ENCODE assay signal across 10 cellular contexts in the genomic region with DNA sequence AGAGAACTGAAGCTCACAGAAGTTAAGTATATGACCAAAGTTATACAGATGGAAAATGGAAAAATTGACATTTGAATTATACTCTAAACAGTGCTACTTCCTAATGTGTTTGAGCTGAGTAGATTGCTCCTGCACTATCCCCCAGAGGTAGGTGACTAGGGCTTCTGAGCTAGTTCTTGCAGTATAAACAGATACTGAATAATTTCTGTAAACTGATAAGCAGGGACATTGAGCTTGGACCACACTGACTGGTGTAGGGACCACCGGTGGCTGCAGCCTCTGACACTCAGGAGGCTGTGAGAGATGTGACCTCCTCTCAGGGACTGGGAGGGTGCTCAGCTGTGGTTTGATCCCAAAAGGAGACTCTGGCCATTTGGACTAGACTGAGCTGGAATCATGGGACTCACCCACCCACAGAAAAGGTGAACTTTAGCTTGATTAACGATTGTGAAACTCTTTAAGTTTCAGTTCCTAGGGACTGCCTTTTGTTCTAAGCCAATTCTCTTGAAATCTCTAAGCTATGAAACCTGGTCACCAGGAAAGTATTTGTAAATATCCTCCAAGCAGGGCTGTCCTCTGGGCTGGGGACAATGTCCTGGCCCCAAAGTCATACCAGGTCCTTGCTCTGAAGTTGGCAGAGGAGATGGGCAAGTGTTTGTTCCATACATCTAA.
DNase-seq lines count a peak whose midpoint lies in the region; ATAC-seq and TF ChIP-seq lines count a peak whose summit lies in the region.
"Had no signal": no experiment of that assay in that cellular context is flagged by ENCODE, and none has a peak within 500 bp of the region (broad histone marks: within the 10 kb centered on the region; RNA-seq: fewer than 3 reads in every experiment).

No MANE protein-coding gene starts in this region.

- POLR2A ChIA-PET in HEK293T (lab: Yijun Ruan, JAX): no interaction called here

- ATAC-seq in GM18858 (IDR thresholded peaks at IDR 0.05; ENCODE audit: unreplicated experiment) (peak; percentile 66), GM21528 (IDR thresholded peaks at IDR 0.05; ENCODE audit: low FRiP score, unreplicated experiment) (peak; percentile 77), HG03159 (IDR thresholded peaks at IDR 0.05; ENCODE audit: unreplicated experiment) (peak; percentile 57), left lobe of liver (peak; percentile 88)
- ATAC-seq: heart left ventricle had no signal

- DNase-seq in left lobe of liver (ENCODE audit: low spot score): no peak
- no peak for DNase-seq in HEK293T (ENCODE audit: extremely low spot score)
- DNase-seq in DMS 273 treated with DMSO at 0.1 percent for 48 hours (lab: John Stamatoyannopoulos, UW): no peak
- DNase-seq in NCI-H748 (lab: John Stamatoyannopoulos, UW; ENCODE audit: unreplicated experiment): no peak
- DNase-seq in Ammon's horn (ENCODE audit: low spot score): no peak
- DNase-seq: H9, heart left ventricle had no signal

- CTCF ChIA-PET in HEK293T (lab: Yijun Ruan, JAX): no interaction called here

TF ChIP-seq in HEK293T, 16 proteins besides CTCF, POLR2A, EP300 and RAD21:
- TF ChIP-seq FOXA1 (IDR thresholded peaks at IDR 0.05): no peak
- no peak for TF ChIP-seq LEF1 (IDR thresholded peaks at IDR 0.05; ENCODE audit: borderline replicate concordance)
- TF ChIP-seq FOXK2 (IDR thresholded peaks at IDR 0.05): no peak
- TF ChIP-seq SUZ12 (IDR thresholded peaks at IDR 0.05): no peak
